Comparison of ENCODE assay signal across 11 cellular contexts in genomic region chr18:49249523-49249922, GRCh38.
DNase-seq lines count a peak whose midpoint lies in the region; ATAC-seq lines count a peak whose summit lies in the region.
"Had no signal": no experiment of that assay in that cellular context is flagged by ENCODE, and none has a peak within 500 bp of the region (broad histone marks: within the 10 kb centered on the region; RNA-seq: fewer than 3 reads in every experiment).

No MANE protein-coding gene starts in this region.

- peak; percentile 70 for DNase-seq in GM04503 (ENCODE audit: low read depth)
- DNase-seq in NOMO-1 (lab: John Stamatoyannopoulos, UW; ENCODE audit: unreplicated experiment in 2 of 2): peak; percentile 86 to 95
- DNase-seq in dermis blood vessel endothelial cell: peak; percentile 75
- DNase-seq in non-pigmented ciliary epithelial cell (ENCODE audit: low read depth): peak; percentile 56
- DNase-seq in NCI-H82 (lab: John Stamatoyannopoulos, UW): no peak
- DNase-seq in NCI-H1694 treated with DMSO at 0.1 percent for 48 hours (lab: John Stamatoyannopoulos, UW): no peak
- DNase-seq: head of caudate nucleus, pancreas, T-cell had no signal

- no peak for ATAC-seq in GM18867 (IDR thresholded peaks at IDR 0.05; ENCODE audit: unreplicated experiment)
- ATAC-seq in HG02840 (IDR thresholded peaks at IDR 0.05; ENCODE audit: low FRiP score, unreplicated experiment): no peak
- ATAC-seq: T-cell had no signal

Comparison
In these comparisons a context has a peak if more than half of its experiments do, and no peak if none do; other contexts are left out.
1. DNase-seq: peak in GM04503 (single experiment), NOMO-1 (2 of 2), dermis blood vessel endothelial cell (single experiment) and non-pigmented ciliary epithelial cell (single experiment); none in NCI-H82 (single experiment) and NCI-H1694 treated with DMSO at 0.1 percent for 48 hours (single experiment).